Comparison of ENCODE assay signal across 16 cellular contexts in the genomic region with DNA sequence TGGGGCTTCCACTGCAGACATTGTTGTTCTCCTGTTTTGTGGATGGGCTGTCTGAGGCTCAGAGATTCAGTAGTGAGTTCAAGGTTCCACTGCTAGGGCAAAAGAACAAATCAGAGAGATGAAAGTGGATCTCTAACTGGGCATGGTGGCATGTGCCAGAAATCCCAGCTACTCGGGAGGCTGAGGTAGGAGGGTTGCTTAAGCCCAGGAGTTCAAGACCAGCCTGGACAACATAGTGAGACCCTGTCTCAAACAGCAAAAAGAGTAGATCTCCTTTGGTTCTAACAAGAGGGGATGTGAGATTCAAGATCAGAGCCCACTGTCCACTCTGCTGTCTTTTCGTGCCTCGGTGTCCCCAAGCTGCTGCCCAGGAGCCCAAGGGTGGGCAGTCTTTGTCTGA. TPM values are rescaled to one million over a fixed set of nuclear protein-coding genes. Genes with fewer than 3 reads are reported as not detected.
DNase-seq lines count a peak whose midpoint lies in the region; ATAC-seq, FAIRE-seq and TF ChIP-seq lines count a peak whose summit lies in the region.
"Had no signal": no experiment of that assay in that cellular context is flagged by ENCODE, and none has a peak within 500 bp of the region (broad histone marks: within the 10 kb centered on the region; RNA-seq: fewer than 3 reads in every experiment).

No MANE protein-coding gene starts in this region.

- H3K27me3 Mint-ChIP-seq in activated CD8-positive, alpha-beta T cell treated with anti-CD3 and anti-CD28 coated beads for 36 hours: no peaks in the 10 kb centered on the region
- H3K27me3 Mint-ChIP-seq: activated T-cell treated with anti-CD3 and anti-CD28 coated beads, Interleukin-2, amount 50 U/mL, for 24 hours; stimulated activated naive CD8-positive, alpha-beta T cell treated with anti-CD3 and anti-CD28 coated beads, Interleukin-15, Interleukin-2, amounts not matched to agents 100 ng/mL and 50 ng/mL, for 24 hours had no signal

- H3K9ac ChIP-seq in endothelial cell of umbilical vein (replicated peaks; ENCODE audit: extremely low read depth, insufficient read depth, low read length) (no peak overlapping the region), neuronal stem cell (ENCODE audit: low read depth, low read length, poor library complexity) (no peak overlapping the region), mesendoderm (ENCODE audit: low read length) (no peak overlapping the region)

- H3K27ac ChIP-seq in RWPE2 (ENCODE audit: poor library complexity, severe bottlenecking): peak overlapping the region; percentile 88
- H3K27ac ChIP-seq in endothelial cell of umbilical vein (ENCODE audit: insufficient read depth, low read depth, low read length): no peak overlapping the region
- no peak overlapping the region for H3K27ac ChIP-seq in neuronal stem cell (replicated peaks; ENCODE audit: low read length)
- H3K27ac ChIP-seq in tibial artery: peak overlapping the region; percentile 73 to 96
- no peak overlapping the region for H3K27ac ChIP-seq in mesendoderm (ENCODE audit: low read depth, low read length)

- H3K56ac ChIP-seq in mesendoderm (ENCODE audit: low read length): no peak overlapping the region

- no peak overlapping the region for H2BK12ac ChIP-seq in neuronal stem cell (ENCODE audit: low read length)

- H3K79me1 ChIP-seq in neuronal stem cell (ENCODE audit: low read depth, low read length) (peaks cover 12% of the 10 kb centered on the region), mesendoderm (ENCODE audit: low read length) (peaks cover 38% of the 10 kb centered on the region)

- H2BK120ac ChIP-seq in neuronal stem cell (ENCODE audit: low read depth, low read length) (no peak overlapping the region), mesendoderm (ENCODE audit: low read depth, low read length) (no peak overlapping the region)

- H4K91ac ChIP-seq in neuronal stem cell (ENCODE audit: low read depth, low read length, poor library complexity): no peak overlapping the region

- H3K36me3 ChIP-seq in RWPE2 (ENCODE audit: low read depth): peaks cover 26% of the 10 kb centered on the region
- peaks cover 3% of the 10 kb centered on the region in 2 experiments for H3K36me3 ChIP-seq in endothelial cell of umbilical vein (ENCODE audit: control insufficient read depth in 2 of 2, extremely low read depth in 1 of 2, insufficient read depth in 2 of 2, low read length in 2 of 2)
- H3K36me3 ChIP-seq in neuronal stem cell (replicated peaks in 1 of 2; ENCODE audit: control insufficient read depth in 2 of 2, insufficient read depth in 2 of 2, low read length in 2 of 2): peaks cover 2 to 59% of the 10 kb centered on the region in 2 donors
- no peaks in the 10 kb centered on the region for H3K36me3 ChIP-seq in tibial artery
- H3K36me3 ChIP-seq in mesendoderm (ENCODE audit: control insufficient read depth, insufficient read depth, low read length): no peaks in the 10 kb centered on the region

- H3K4me3 ChIP-seq in RWPE2 (ENCODE audit: severe bottlenecking): no peak overlapping the region
- H3K4me3 ChIP-seq in endothelial cell of umbilical vein (replicated peaks in 1 of 3; ENCODE audit: insufficient read depth in 1 of 3, low read depth in 1 of 3, low read length in 3 of 3): no peak overlapping the region
- H3K4me3 ChIP-seq in neuronal stem cell (ENCODE audit: low read length in 2 of 2): no peak overlapping the region
- no peak overlapping the region for H3K4me3 ChIP-seq in tibial artery
- H3K4me3 ChIP-seq in mesendoderm (ENCODE audit: low read length): no peak overlapping the region

- H3K4me1 ChIP-seq in RWPE2 (ENCODE audit: insufficient read depth, poor library complexity, severe bottlenecking) (peaks cover 71% of the 10 kb centered on the region), endothelial cell of umbilical vein (ENCODE audit: control insufficient read depth, extremely low read depth, insufficient read depth, low read length) (peaks cover 36% of the 10 kb centered on the region), neuronal stem cell (ENCODE audit: control insufficient read depth in 2 of 2, insufficient read depth in 1 of 2, low read depth in 1 of 2, low read length in 2 of 2) (peaks cover 25 to 43% of the 10 kb centered on the region in 2 donors), tibial artery (peaks cover 17 to 90% (median 77%) of the 10 kb centered on the region in 4 donors), mesendoderm (ENCODE audit: control insufficient read depth, low read depth, low read length) (peaks cover 22% of the 10 kb centered on the region)

- TF ChIP-seq CTCF in RWPE2 (IDR thresholded peaks at IDR 0.05; ENCODE audit: poor library complexity, severe bottlenecking): no peak
- no peak for TF ChIP-seq CTCF in endothelial cell of umbilical vein (IDR thresholded peaks at IDR 0.05; ENCODE audit: extremely low read depth in 1 of 2, insufficient read depth in 1 of 2, low read depth in 1 of 2, low read length in 2 of 2)
- no peak for TF ChIP-seq CTCF in tibial artery (IDR thresholded peaks at IDR 0.05)
- TF ChIP-seq CTCF in activated CD8-positive, alpha-beta T cell treated with anti-CD3 and anti-CD28 coated beads for 36 hours (IDR thresholded peaks at IDR 0.05): no peak

- no peak for TF ChIP-seq POLR2A in endothelial cell of umbilical vein (IDR thresholded peaks at IDR 0.05; ENCODE audit: low read depth, low read length)

- no peak overlapping the region for H4K5ac ChIP-seq in mesendoderm (ENCODE audit: low read length)

- H3K4me3 Mint-ChIP-seq in activated CD8-positive, alpha-beta T cell treated with anti-CD3 and anti-CD28 coated beads for 36 hours: no peak overlapping the region
- H3K4me3 Mint-ChIP-seq: activated T-cell treated with anti-CD3 and anti-CD28 coated beads, Interleukin-2, amount 50 U/mL, for 24 hours; stimulated activated naive CD8-positive, alpha-beta T cell treated with anti-CD3 and anti-CD28 coated beads, Interleukin-15, Interleukin-2, amounts not matched to agents 100 ng/mL and 50 ng/mL, for 24 hours had no signal

- DNase-seq in RWPE2 (ENCODE audit: low spot score) (no peak), endothelial cell of umbilical vein (ENCODE audit: low read depth, low spot score) (no peak), neuronal stem cell (ENCODE audit: low spot score) (no peak), tibial artery (no peak), mesendoderm (no peak), NCI-H748 (lab: John Stamatoyannopoulos, UW; ENCODE audit: unreplicated experiment) (no peak), hepatic stellate cell (ENCODE audit: low spot score) (no peak)
- DNase-seq in activated CD8-positive, alpha-beta T cell treated with anti-CD3 and anti-CD28 coated beads for 36 hours: no peak
- DNase-seq: activated T-cell treated with anti-CD3 and anti-CD28 coated beads, Interleukin-2, amount 50 U/mL, for 24 hours; NCI-H1092 treated with DMSO at 0.1 percent for 48 hours; NCI-H226; OCI-M1 had no signal

- no TSS peak for BruUV-seq in endothelial cell of umbilical vein (replicated peaks; lab: Mats Ljungman, UMichigan)

- dilution Hi-C loops in endothelial cell of umbilical vein (cut with MboI; ENCODE audit: extremely low pct_ligation_motif_present, low sequenced_read_pairs): no loop called here

- intact Hi-C loops in endothelial cell of umbilical vein (cut with micrococcal nuclease) (no loop called here), tibial artery (cut with DNase I; ENCODE audit: low total_unique reads) (no loop called here)
- intact Hi-C loops in activated CD8-positive, alpha-beta T cell treated with anti-CD3 and anti-CD28 coated beads for 36 hours (cut with micrococcal nuclease): no loop called here

- H4K8ac ChIP-seq in neuronal stem cell (ENCODE audit: low read depth, low read length) (no peak overlapping the region), mesendoderm (ENCODE audit: low read depth, low read length) (no peak overlapping the region)

- H2BK15ac ChIP-seq in neuronal stem cell (ENCODE audit: low read length) (peak overlapping the region; percentile 32), mesendoderm (replicated peaks; ENCODE audit: low read depth) (no peak overlapping the region)

- H3K9me3 ChIP-seq in RWPE2 (ENCODE audit: severe bottlenecking) (no peaks in the 10 kb centered on the region), endothelial cell of umbilical vein (replicated peaks; ENCODE audit: control insufficient read depth, insufficient read depth, low read length) (no peaks in the 10 kb centered on the region), neuronal stem cell (replicated peaks in 1 of 2; ENCODE audit: control insufficient read depth in 2 of 2, insufficient read depth in 1 of 2, low read depth in 1 of 2, low read length in 2 of 2) (peaks cover 0 to 1% of the 10 kb centered on the region in 2 donors), tibial artery (no peaks in the 10 kb centered on the region)

- CTCF ChIA-PET in endothelial cell of umbilical vein (lab: Charles Lee): interaction anchor here (0.8 to 1.2 kb wide), 2 partner anchors 9 to 37 kb away, joined by 3 read pairs; no protein-coding TSS in a partner anchor
- CTCF ChIA-PET in activated CD8-positive, alpha-beta T cell treated with anti-CD3 and anti-CD28 coated beads for 36 hours (lab: Charles Lee): no interaction called here

- H2AK5ac ChIP-seq in neuronal stem cell (ENCODE audit: low read depth, low read length): peak overlapping the region; percentile 63
- H2AK5ac ChIP-seq in mesendoderm (ENCODE audit: low read length): no peak overlapping the region

- no peaks in the 10 kb centered on the region for H3K27me3 ChIP-seq in RWPE2 (ENCODE audit: insufficient read depth, poor library complexity, severe bottlenecking)
- H3K27me3 ChIP-seq in endothelial cell of umbilical vein (ENCODE audit: control insufficient read depth in 2 of 2, insufficient read depth in 2 of 2, low read length in 2 of 2): no peaks in the 10 kb centered on the region
- H3K27me3 ChIP-seq in neuronal stem cell (ENCODE audit: control insufficient read depth in 3 of 3, insufficient read depth in 3 of 3, low read depth in 1 of 3, low read length in 3 of 3): no peaks in the 10 kb centered on the region
- H3K27me3 ChIP-seq in tibial artery: no peaks in the 10 kb centered on the region
- H3K27me3 ChIP-seq in mesendoderm (ENCODE audit: insufficient read depth, low read length, poor library complexity): no peaks in the 10 kb centered on the region

- H2BK5ac ChIP-seq in neuronal stem cell (ENCODE audit: low read length): no peak overlapping the region
- H2BK5ac ChIP-seq in mesendoderm (ENCODE audit: low read length): no peak overlapping the region

- POLR2A ChIA-PET in endothelial cell of umbilical vein (lab: Charles Lee): no interaction called here
- POLR2A ChIA-PET in activated CD8-positive, alpha-beta T cell treated with anti-CD3 and anti-CD28 coated beads for 36 hours (lab: Charles Lee): interaction anchor here (0.6 kb wide), 1 partner anchor 132 kb away, joined by 3 read pairs; no protein-coding TSS in a partner anchor

- FAIRE-seq in endothelial cell of umbilical vein (lab: Jason Lieb, UNC): no peak
- FAIRE-seq: endometrium, GM18507, H54 had no signal

- H3K18ac ChIP-seq in neuronal stem cell (ENCODE audit: low read length): peak overlapping the region; percentile 44
- H3K18ac ChIP-seq in mesendoderm (ENCODE audit: low read length): no peak overlapping the region

- no peak overlapping the region for H3K27ac Mint-ChIP-seq in activated CD8-positive, alpha-beta T cell treated with anti-CD3 and anti-CD28 coated beads for 36 hours
- H3K27ac Mint-ChIP-seq: activated T-cell treated with anti-CD3 and anti-CD28 coated beads, Interleukin-2, amount 50 U/mL, for 24 hours; stimulated activated naive CD8-positive, alpha-beta T cell treated with anti-CD3 and anti-CD28 coated beads, Interleukin-15, Interleukin-2, amounts not matched to agents 100 ng/mL and 50 ng/mL, for 24 hours had no signal

- H3K23ac ChIP-seq in neuronal stem cell (ENCODE audit: low read depth, low read length, poor library complexity): no peak overlapping the region
- no peak overlapping the region for H3K23ac ChIP-seq in mesendoderm (ENCODE audit: low read length)

- no peaks in the 10 kb centered on the region for H3K36me3 Mint-ChIP-seq in activated CD8-positive, alpha-beta T cell treated with anti-CD3 and anti-CD28 coated beads for 36 hours (ENCODE audit: low read depth)

- H3K9me3 Mint-ChIP-seq in activated CD8-positive, alpha-beta T cell treated with anti-CD3 and anti-CD28 coated beads for 36 hours: no peaks in the 10 kb centered on the region
- H3K9me3 Mint-ChIP-seq: activated T-cell treated with anti-CD3 and anti-CD28 coated beads, Interleukin-2, amount 50 U/mL, for 24 hours; stimulated activated naive CD8-positive, alpha-beta T cell treated with anti-CD3 and anti-CD28 coated beads, Interleukin-15, Interleukin-2, amounts not matched to agents 100 ng/mL and 50 ng/mL, for 24 hours had no signal

- no peak overlapping the region for H3K4ac ChIP-seq in neuronal stem cell (ENCODE audit: low read length)
- no peak overlapping the region for H3K4ac ChIP-seq in mesendoderm (ENCODE audit: low read depth, low read length)

- H2AFZ ChIP-seq in endothelial cell of umbilical vein (ENCODE audit: low read depth, low read length): no peak overlapping the region
- no peak overlapping the region for H2AFZ ChIP-seq in neuronal stem cell (ENCODE audit: low read length)

- H3K4me2 ChIP-seq in endothelial cell of umbilical vein (ENCODE audit: insufficient read depth, low read length) (peak overlapping the region; percentile 4), neuronal stem cell (ENCODE audit: insufficient read depth, low read length, poor library complexity, severe bottlenecking) (no peak overlapping the region), mesendoderm (ENCODE audit: low read length) (no peak overlapping the region)

- H3K79me2 ChIP-seq in endothelial cell of umbilical vein (ENCODE audit: control insufficient read depth, insufficient read depth, low read length) (peaks cover 52% of the 10 kb centered on the region), mesendoderm (ENCODE audit: control insufficient read depth, insufficient read depth, low read length) (peaks cover 78% of the 10 kb centered on the region)

- no peaks in the 10 kb centered on the region for H4K20me1 ChIP-seq in endothelial cell of umbilical vein (replicated peaks; ENCODE audit: control insufficient read depth, extremely low read depth, insufficient read depth, low read length)

- H3K9me1 ChIP-seq in endothelial cell of umbilical vein (replicated peaks; ENCODE audit: control insufficient read depth, extremely low read depth, insufficient read depth, low read length): no peaks in the 10 kb centered on the region

- ATAC-seq in RWPE2 (ENCODE audit: low read depth): no peak
- ATAC-seq in activated CD8-positive, alpha-beta T cell treated with anti-CD3 and anti-CD28 coated beads for 36 hours: no peak

- H3K4me1 Mint-ChIP-seq in activated CD8-positive, alpha-beta T cell treated with anti-CD3 and anti-CD28 coated beads for 36 hours (ENCODE audit: low read depth): no peaks in the 10 kb centered on the region

- no peak overlapping the region for H3K14ac ChIP-seq in neuronal stem cell (ENCODE audit: low read length)

- no CpG with 5 or more reads among the region's 3 CpGs for WGBS in neuronal stem cell (ENCODE audit: extremely low coverage in 2 of 2, insufficient read length in 2 of 2, insufficient replicate concordance in 1 of 2), 2 donors
- WGBS in mesendoderm (ENCODE audit: extremely low coverage, insufficient coverage, low lambda C conversion rate): no CpG with 5 or more reads among the region's 3 CpGs

RNA-seq across cellular contexts. Expression of a gene that starts 11.8 kb away (rescaled TPM):
- total RNA-seq in endothelial cell of umbilical vein: 86.5 and 102 TPM in 2 replicates
- 38.6 and 42.6 TPM in 2 replicates for polyA plus RNA-seq in endothelial cell of umbilical vein
- 32.7 and 36.4 TPM in 2 replicates for polyA plus RNA-seq in endothelial cell of umbilical vein (2011; cell fraction: cytosol; rRNA removed)
- 52.9 and 53.3 TPM in 2 replicates for polyA plus RNA-seq in endothelial cell of umbilical vein (2011; cell fraction: nucleus; rRNA removed)
- polyA plus RNA-seq in endothelial cell of umbilical vein (2012): 38.6 and 45.7 TPM in 2 replicates
- 59.5 and 71.2 TPM in 2 replicates for polyA minus RNA-seq in endothelial cell of umbilical vein
- 6.8 TPM for polyA minus RNA-seq in endothelial cell of umbilical vein (2011; cell fraction: cytosol; rRNA and poly(A)+ RNA removed)
- 36.7 and 45.1 TPM in 2 replicates for polyA minus RNA-seq in endothelial cell of umbilical vein (2011; cell fraction: nucleus; rRNA and poly(A)+ RNA removed)
- 27.1 TPM for polyA plus RNA-seq in neuronal stem cell (2013, experiment 1 of 2)
- 25.9 TPM for polyA plus RNA-seq in neuronal stem cell (2013, experiment 2 of 2)
- 36.0 TPM for polyA plus RNA-seq in mesendoderm (2013, experiment 1 of 2)
- 34.9 TPM for polyA plus RNA-seq in mesendoderm (2013, experiment 2 of 2)
- 1 to 10 TPM; 2.9 to 3.3 TPM for total RNA-seq in activated CD8-positive, alpha-beta T cell treated with anti-CD3 and anti-CD28 coated beads for 36 hours

RNA-seq across cellular contexts. Expression of a gene that starts 46.6 kb away (rescaled TPM):
- 1,852 and 2,034 TPM in 2 replicates for total RNA-seq in endothelial cell of umbilical vein
- polyA plus RNA-seq in endothelial cell of umbilical vein: 4,491 and 5,521 TPM in 2 replicates
- 6,503 and 7,036 TPM in 2 replicates for polyA plus RNA-seq in endothelial cell of umbilical vein (2011; cell fraction: cytosol; rRNA removed)
- 1,366 and 1,419 TPM in 2 replicates for polyA plus RNA-seq in endothelial cell of umbilical vein (2011; cell fraction: nucleus; rRNA removed)
- polyA plus RNA-seq in endothelial cell of umbilical vein (2012): 2,965 and 3,232 TPM in 2 replicates
- 1,106 and 1,289 TPM in 2 replicates for polyA minus RNA-seq in endothelial cell of umbilical vein
- polyA minus RNA-seq in endothelial cell of umbilical vein (2011; cell fraction: cytosol; rRNA and poly(A)+ RNA removed): 648 TPM
- polyA minus RNA-seq in endothelial cell of umbilical vein (2011; cell fraction: nucleus; rRNA and poly(A)+ RNA removed): 121 and 122 TPM in 2 replicates
- polyA plus RNA-seq in neuronal stem cell (2013, experiment 1 of 2): 5,106 TPM
- 5,095 TPM for polyA plus RNA-seq in neuronal stem cell (2013, experiment 2 of 2)
- polyA plus RNA-seq in mesendoderm (2013, experiment 1 of 2): 4,258 TPM
- 4,342 TPM for polyA plus RNA-seq in mesendoderm (2013, experiment 2 of 2)
- total RNA-seq in activated CD8-positive, alpha-beta T cell treated with anti-CD3 and anti-CD28 coated beads for 36 hours: 1,000 to 10,000 TPM; 3,542 to 3,651 TPM

Comparison
In these comparisons a context has a peak if more than half of its experiments do, and no peak if none do; other contexts are left out.
1. H3K27ac ChIP-seq: peak in RWPE2 (single experiment) and tibial artery (2 of 2); none in endothelial cell of umbilical vein (single experiment), neuronal stem cell (single experiment) and mesendoderm (single experiment).
2. RNA of a gene that starts 11.8 kb away (total RNA-seq): 86.5 to 102 TPM in endothelial cell of umbilical vein; 2.9 to 3.3 TPM in activated CD8-positive, alpha-beta T cell treated with anti-CD3 and anti-CD28 coated beads for 36 hours; every median in the first group is over 10 times any median in the second.